Comparison of ENCODE assay signal across 1 cellular context in the genomic region with DNA sequence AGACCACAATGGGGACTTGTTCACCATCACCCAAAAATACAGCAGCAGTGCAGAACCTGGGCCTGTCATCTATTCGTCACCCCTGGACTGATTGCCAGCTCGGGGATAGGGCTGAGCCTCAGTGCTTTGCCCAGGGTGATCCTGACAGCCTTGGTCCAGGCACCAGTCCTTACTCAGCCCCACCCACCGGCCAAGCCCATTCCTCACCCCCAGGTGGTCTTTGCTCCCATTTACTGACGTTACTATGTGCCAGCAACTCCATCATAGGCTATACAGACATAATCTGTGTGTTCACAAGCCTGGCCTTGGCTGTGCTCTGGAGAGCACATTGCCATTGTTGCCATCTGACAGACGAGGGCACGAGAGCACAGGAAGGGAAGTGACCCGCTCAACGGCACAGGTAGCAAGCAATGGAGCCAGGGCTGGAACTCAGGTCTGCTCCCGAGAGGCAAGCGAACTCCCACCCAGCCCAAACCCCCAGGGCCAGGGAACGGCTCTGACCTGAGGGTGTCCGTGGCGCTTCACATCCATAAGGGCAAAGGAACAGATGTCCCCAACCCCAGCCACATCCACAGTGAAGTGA.
TF ChIP-seq lines count a peak whose summit lies in the region.

No MANE protein-coding gene starts in this region.

TF ChIP-seq in K562, 482 proteins besides CTCF, POLR2A, EP300 and RAD21 (continued from another document):
- TF ChIP-seq, protein P1, sequence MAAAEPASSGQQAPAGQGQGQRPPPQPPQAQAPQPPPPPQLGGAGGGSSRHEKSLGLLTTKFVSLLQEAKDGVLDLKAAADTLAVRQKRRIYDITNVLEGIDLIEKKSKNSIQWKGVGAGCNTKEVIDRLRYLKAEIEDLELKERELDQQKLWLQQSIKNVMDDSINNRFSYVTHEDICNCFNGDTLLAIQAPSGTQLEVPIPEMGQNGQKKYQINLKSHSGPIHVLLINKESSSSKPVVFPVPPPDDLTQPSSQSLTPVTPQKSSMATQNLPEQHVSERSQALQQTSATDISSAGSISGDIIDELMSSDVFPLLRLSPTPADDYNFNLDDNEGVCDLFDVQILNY (CRISPR knock-in tag; IDR thresholded peaks at IDR 0.05): no peak
- no peak for TF ChIP-seq HNRNPUL1 (IDR thresholded peaks at IDR 0.05; ENCODE audit: low read length)
- 0 out of 2 replicates have a peak, but pooled peaks have one; percentile 0 for TF ChIP-seq MYNN (IDR thresholded peaks at IDR 0.05)
- no peak for TF ChIP-seq MYNN (CRISPR knock-in tag; IDR thresholded peaks at IDR 0.05)
- no peak for TF ChIP-seq ZNF347 (CRISPR knock-in tag; IDR thresholded peaks at IDR 0.05; ENCODE audit: low read depth)
- TF ChIP-seq, protein P2, sequence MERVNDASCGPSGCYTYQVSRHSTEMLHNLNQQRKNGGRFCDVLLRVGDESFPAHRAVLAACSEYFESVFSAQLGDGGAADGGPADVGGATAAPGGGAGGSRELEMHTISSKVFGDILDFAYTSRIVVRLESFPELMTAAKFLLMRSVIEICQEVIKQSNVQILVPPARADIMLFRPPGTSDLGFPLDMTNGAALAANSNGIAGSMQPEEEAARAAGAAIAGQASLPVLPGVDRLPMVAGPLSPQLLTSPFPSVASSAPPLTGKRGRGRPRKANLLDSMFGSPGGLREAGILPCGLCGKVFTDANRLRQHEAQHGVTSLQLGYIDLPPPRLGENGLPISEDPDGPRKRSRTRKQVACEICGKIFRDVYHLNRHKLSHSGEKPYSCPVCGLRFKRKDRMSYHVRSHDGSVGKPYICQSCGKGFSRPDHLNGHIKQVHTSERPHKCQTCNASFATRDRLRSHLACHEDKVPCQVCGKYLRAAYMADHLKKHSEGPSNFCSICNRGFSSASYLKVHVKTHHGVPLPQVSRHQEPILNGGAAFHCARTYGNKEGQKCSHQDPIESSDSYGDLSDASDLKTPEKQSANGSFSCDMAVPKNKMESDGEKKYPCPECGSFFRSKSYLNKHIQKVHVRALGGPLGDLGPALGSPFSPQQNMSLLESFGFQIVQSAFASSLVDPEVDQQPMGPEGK (CRISPR knock-in tag; IDR thresholded peaks at IDR 0.05; ENCODE audit: borderline replicate concordance): no peak
- TF ChIP-seq, protein P3, sequence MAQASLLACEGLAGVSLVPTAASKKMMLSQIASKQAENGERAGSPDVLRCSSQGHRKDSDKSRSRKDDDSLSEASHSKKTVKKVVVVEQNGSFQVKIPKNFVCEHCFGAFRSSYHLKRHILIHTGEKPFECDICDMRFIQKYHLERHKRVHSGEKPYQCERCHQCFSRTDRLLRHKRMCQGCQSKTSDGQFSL (CRISPR knock-in tag; IDR thresholded peaks at IDR 0.05): peak; percentile 8; the same call in 1 of the 2 replicates
- TF ChIP-seq, protein P3 (tag; IDR thresholded peaks at IDR 0.05): no peak
- no peak for TF ChIP-seq ZNF717 (CRISPR knock-in tag; IDR thresholded peaks at IDR 0.05)
- 0 out of 2 replicates have a peak, but pooled peaks have one; percentile 19 for TF ChIP-seq ZBTB7A (IDR thresholded peaks at IDR 0.05; ENCODE audit: borderline replicate concordance, control insufficient read depth, low read depth, low read length)
- TF ChIP-seq ZBTB17 (CRISPR knock-in tag; IDR thresholded peaks at IDR 0.05): no peak
- no peak for TF ChIP-seq TRIM28 (IDR thresholded peaks at IDR 0.05)
- no peak for TF ChIP-seq PHTF2 (CRISPR knock-in tag; IDR thresholded peaks at IDR 0.05)
- no peak for TF ChIP-seq ZNF778 (CRISPR knock-in tag; IDR thresholded peaks at IDR 0.05)
- 0 out of 2 replicates have a peak, but pooled peaks have one; percentile 24 for TF ChIP-seq ZNF75A (CRISPR knock-in tag; IDR thresholded peaks at IDR 0.05)
- TF ChIP-seq ATF1 (CRISPR knock-in tag; IDR thresholded peaks at IDR 0.05): no peak
- no peak for TF ChIP-seq ATF1 (tag; IDR thresholded peaks at IDR 0.05)
- 0 out of 2 replicates have a peak, but pooled peaks have one; percentile 4 for TF ChIP-seq SAFB (IDR thresholded peaks at IDR 0.05; ENCODE audit: borderline replicate concordance, low read depth, low read length)
- no peak; the same call in 1 of the 2 replicates for TF ChIP-seq FOXP1 (CRISPR knock-in tag; IDR thresholded peaks at IDR 0.05)
- TF ChIP-seq ZNF311 (CRISPR knock-in tag; IDR thresholded peaks at IDR 0.05): no peak
- no peak for TF ChIP-seq XRCC5 (IDR thresholded peaks at IDR 0.05; ENCODE audit: low read depth, low read length)
- no peak for TF ChIP-seq CAMTA2 (CRISPR knock-in tag; conservative IDR thresholded peaks at IDR 0.05)
- TF ChIP-seq PML (IDR thresholded peaks at IDR 0.05; ENCODE audit: low read length): peak; percentile 39; the same call in 1 of the 2 replicates
- no peak for TF ChIP-seq ZNF764 (CRISPR knock-in tag; IDR thresholded peaks at IDR 0.05; ENCODE audit: low read depth)
- TF ChIP-seq, protein P4, sequence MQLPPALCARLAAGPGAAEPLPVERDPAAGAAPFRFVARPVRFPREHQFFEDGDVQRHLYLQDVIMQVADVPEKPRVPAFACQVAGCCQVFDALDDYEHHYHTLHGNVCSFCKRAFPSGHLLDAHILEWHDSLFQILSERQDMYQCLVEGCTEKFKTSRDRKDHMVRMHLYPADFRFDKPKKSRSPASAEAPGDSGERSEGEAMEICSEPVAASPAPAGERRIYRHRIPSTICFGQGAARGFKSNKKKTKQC (CRISPR knock-in tag; IDR thresholded peaks at IDR 0.05): no peak
- TF ChIP-seq HNRNPL (IDR thresholded peaks at IDR 0.05; ENCODE audit: low read depth, low read length): no peak
- no peak for TF ChIP-seq SMAD3 (CRISPR knock-in tag; conservative IDR thresholded peaks at IDR 0.05)
- TF ChIP-seq POLR2AphosphoS5 (IDR thresholded peaks at IDR 0.05; ENCODE audit: control insufficient read depth, insufficient read depth, low read depth, low read length): 0 out of 2 replicates have a peak, but pooled peaks have one; percentile 5
- TF ChIP-seq, protein P5, sequence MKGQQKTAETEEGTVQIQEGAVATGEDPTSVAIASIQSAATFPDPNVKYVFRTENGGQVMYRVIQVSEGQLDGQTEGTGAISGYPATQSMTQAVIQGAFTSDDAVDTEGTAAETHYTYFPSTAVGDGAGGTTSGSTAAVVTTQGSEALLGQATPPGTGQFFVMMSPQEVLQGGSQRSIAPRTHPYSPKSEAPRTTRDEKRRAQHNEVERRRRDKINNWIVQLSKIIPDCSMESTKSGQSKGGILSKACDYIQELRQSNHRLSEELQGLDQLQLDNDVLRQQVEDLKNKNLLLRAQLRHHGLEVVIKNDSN (CRISPR knock-in tag; IDR thresholded peaks at IDR 0.05): 0 out of 2 replicates have a peak, but pooled peaks have one; percentile 25
- TF ChIP-seq SAFB2 (IDR thresholded peaks at IDR 0.05; ENCODE audit: borderline replicate concordance, low read depth, low read length, severe bottlenecking): no peak
- 0 out of 2 replicates have a peak, but pooled peaks have one; percentile 68 for TF ChIP-seq ZNF830 (CRISPR knock-in tag; IDR thresholded peaks at IDR 0.05)
- no peak for TF ChIP-seq CBFA2T3 (IDR thresholded peaks at IDR 0.05)
- TF ChIP-seq POLR2B (IDR thresholded peaks at IDR 0.05; ENCODE audit: low read depth, partially characterized antibody): peak; percentile 34
- TF ChIP-seq HDGF (IDR thresholded peaks at IDR 0.05): peak; percentile 57
- TF ChIP-seq CBFB (CRISPR knock-in tag; IDR thresholded peaks at IDR 0.05): no peak
- TF ChIP-seq, protein P6, sequence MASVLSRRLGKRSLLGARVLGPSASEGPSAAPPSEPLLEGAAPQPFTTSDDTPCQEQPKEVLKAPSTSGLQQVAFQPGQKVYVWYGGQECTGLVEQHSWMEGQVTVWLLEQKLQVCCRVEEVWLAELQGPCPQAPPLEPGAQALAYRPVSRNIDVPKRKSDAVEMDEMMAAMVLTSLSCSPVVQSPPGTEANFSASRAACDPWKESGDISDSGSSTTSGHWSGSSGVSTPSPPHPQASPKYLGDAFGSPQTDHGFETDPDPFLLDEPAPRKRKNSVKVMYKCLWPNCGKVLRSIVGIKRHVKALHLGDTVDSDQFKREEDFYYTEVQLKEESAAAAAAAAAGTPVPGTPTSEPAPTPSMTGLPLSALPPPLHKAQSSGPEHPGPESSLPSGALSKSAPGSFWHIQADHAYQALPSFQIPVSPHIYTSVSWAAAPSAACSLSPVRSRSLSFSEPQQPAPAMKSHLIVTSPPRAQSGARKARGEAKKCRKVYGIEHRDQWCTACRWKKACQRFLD (CRISPR knock-in tag; IDR thresholded peaks at IDR 0.05): 0 out of 2 replicates have a peak, but pooled peaks have one; percentile 47
- TF ChIP-seq HMG20A (CRISPR knock-in tag; conservative IDR thresholded peaks at IDR 0.05): no peak
- TF ChIP-seq RBM22 (IDR thresholded peaks at IDR 0.05; ENCODE audit: low read depth, low read length, poor library complexity, severe bottlenecking): no peak
- no peak for TF ChIP-seq SRSF9 (IDR thresholded peaks at IDR 0.05; ENCODE audit: borderline replicate concordance, low read depth, low read length)
- no peak for TF ChIP-seq ZNF274 (IDR thresholded peaks at IDR 0.05; ENCODE audit: borderline replicate concordance, low read depth, low read length)
- TF ChIP-seq, protein P7, sequence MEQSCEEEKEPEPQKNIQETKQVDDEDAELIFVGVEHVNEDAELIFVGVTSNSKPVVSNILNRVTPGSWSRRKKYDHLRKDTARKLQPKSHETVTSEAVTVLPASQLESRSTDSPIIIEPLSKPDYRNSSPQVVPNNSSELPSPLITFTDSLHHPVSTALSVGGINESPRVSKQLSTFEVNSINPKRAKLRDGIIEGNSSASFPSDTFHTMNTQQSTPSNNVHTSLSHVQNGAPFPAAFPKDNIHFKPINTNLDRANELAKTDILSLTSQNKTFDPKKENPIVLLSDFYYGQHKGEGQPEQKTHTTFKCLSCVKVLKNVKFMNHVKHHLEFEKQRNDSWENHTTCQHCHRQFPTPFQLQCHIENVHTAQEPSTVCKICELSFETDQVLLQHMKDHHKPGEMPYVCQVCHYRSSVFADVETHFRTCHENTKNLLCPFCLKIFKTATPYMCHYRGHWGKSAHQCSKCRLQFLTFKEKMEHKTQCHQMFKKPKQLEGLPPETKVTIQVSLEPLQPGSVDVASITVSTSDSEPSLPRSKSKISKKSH (CRISPR knock-in tag; IDR thresholded peaks at IDR 0.05): no peak
